ENCODE assay signal across 23 cellular contexts in the genomic region with DNA sequence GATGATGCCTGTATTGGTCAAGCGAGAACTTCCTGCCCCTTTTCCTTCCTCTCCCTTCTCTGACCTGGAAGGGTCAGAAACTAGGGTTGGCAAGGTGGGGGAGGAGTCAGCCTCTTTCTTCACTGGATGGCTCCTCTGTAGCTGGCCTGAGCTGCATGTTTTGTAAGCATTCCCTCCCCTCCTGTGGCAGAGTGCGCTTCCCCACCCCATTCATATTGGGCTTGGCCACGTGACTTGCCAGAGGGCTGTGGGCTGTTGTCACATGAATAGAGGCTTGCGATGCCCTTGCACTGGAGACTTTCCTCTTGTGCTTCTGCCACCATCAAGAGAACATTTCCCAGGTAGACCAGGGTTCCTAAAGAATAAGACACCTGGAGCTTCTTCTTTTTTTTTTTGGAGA.
DNase-seq lines count a peak whose midpoint lies in the region; ATAC-seq, FAIRE-seq and TF ChIP-seq lines count a peak whose summit lies in the region.
"Had no signal": no experiment of that assay in that cellular context is flagged by ENCODE, and none has a peak within 500 bp of the region (broad histone marks: within the 10 kb centered on the region; RNA-seq: fewer than 3 reads in every experiment).

No MANE protein-coding gene starts in this region.

- H4K91ac ChIP-seq in neuronal stem cell (ENCODE audit: low read depth, low read length, poor library complexity): no peak overlapping the region

- no peak overlapping the region for H3K14ac ChIP-seq in neuronal stem cell (ENCODE audit: low read length)

- no peak overlapping the region for H2AK5ac ChIP-seq in neuronal stem cell (ENCODE audit: low read depth, low read length)

- peak overlapping the region; percentile 73 for H3K18ac ChIP-seq in neuronal stem cell (ENCODE audit: low read length)

- TF ChIP-seq EP300 in K562 (IDR thresholded peaks at IDR 0.05; ENCODE audit: low read length): no peak

- CTCF ChIA-PET in K562 (lab: Yijun Ruan, JAX; ENCODE audit: low intra/inter-chr PET ratio) (no interaction called here), Caco-2 (lab: Charles Lee) (no interaction called here)

- 3% methylated on average over 4 of the region's 4 CpGs for WGBS in K562 (ENCODE audit: insufficient coverage, low coverage, missing lambda C conversion rate)
- WGBS in neuronal stem cell (ENCODE audit: extremely low coverage in 2 of 2, insufficient read length in 2 of 2, insufficient replicate concordance in 1 of 2), 2 donors: no CpG with 5 or more reads among the region's 4 CpGs
- 69 to 85% (median 74%) methylated on average over 4 of the region's 4 CpGs for WGBS in spleen, 5 donors

- H3K4ac ChIP-seq in neuronal stem cell (ENCODE audit: low read length): no peak overlapping the region

- TF ChIP-seq POLR2A in K562 (conservative IDR thresholded peaks at IDR 0.05) (no peak), spleen (IDR thresholded peaks at IDR 0.05) (no peak)

- no peak overlapping the region for H2BK120ac ChIP-seq in neuronal stem cell (ENCODE audit: low read depth, low read length)

- H2AFZ ChIP-seq in K562 (ENCODE audit: low read depth, low read length) (no peak overlapping the region), neuronal stem cell (ENCODE audit: low read length) (no peak overlapping the region)

- BruUV-seq in K562 (replicated peaks; lab: Mats Ljungman, UMichigan) (no TSS peak), Caco-2 (replicated peaks; lab: Mats Ljungman, UMichigan) (no TSS peak)

- TF ChIP-seq CTCF in left ventricle myocardium inferior (IDR thresholded peaks at IDR 0.05; ENCODE audit: borderline replicate concordance) (no peak), K562 (IDR thresholded peaks at IDR 0.05 in 2 of 3, conservative IDR thresholded peaks at IDR 0.05 in 1 of 3; ENCODE audit: insufficient read depth in 2 of 3, low read depth in 1 of 3, low read length in 3 of 3) (no peak), spleen (IDR thresholded peaks at IDR 0.05 in 8 of 11, conservative IDR thresholded peaks at IDR 0.05 in 3 of 11) (no peak), Caco-2 (IDR thresholded peaks at IDR 0.05; ENCODE audit: insufficient read depth in 1 of 2, low read depth in 1 of 2, low read length in 1 of 2, severe bottlenecking in 1 of 2, unreplicated experiment in 1 of 2) (no peak)

- H2BK12ac ChIP-seq in neuronal stem cell (ENCODE audit: low read length): no peak overlapping the region

- H3K4me1 Mint-ChIP-seq in Caco-2 (ENCODE audit: low read depth, unreplicated experiment): no peaks in the 10 kb centered on the region
- H3K4me1 Mint-ChIP-seq: B cell; CD4-positive, CD25-positive, alpha-beta regulatory T cell had no signal

- no peak for TF ChIP-seq RAD21 in K562 (CRISPR knock-in tag; conservative IDR thresholded peaks at IDR 0.05 in 1 of 2, IDR thresholded peaks at IDR 0.05 in 1 of 2)

- H3K27ac ChIP-seq in left ventricle myocardium inferior (replicated peaks) (no peak overlapping the region), K562 (ENCODE audit: extremely low read depth, low read depth, low read length) (no peak overlapping the region), neuronal stem cell (replicated peaks; ENCODE audit: low read length) (no peak overlapping the region), spleen (no peak overlapping the region), SJCRH30 (no peak overlapping the region)
- H3K27ac ChIP-seq: 22Rv1, BLaER1, C4-2B had no signal

- H2BK5ac ChIP-seq in neuronal stem cell (ENCODE audit: low read length): no peak overlapping the region

- H3K9me1 ChIP-seq in K562 (ENCODE audit: control insufficient read depth, insufficient read depth, low read length): no peaks in the 10 kb centered on the region

- in situ Hi-C loops in K562 (cut with MboI): no loop called here

- H3K79me2 ChIP-seq in K562 (ENCODE audit: control insufficient read depth, insufficient read depth, low read length): no peaks in the 10 kb centered on the region

- no peak overlapping the region for H2BK15ac ChIP-seq in neuronal stem cell (ENCODE audit: low read length)

- H3K27me3 Mint-ChIP-seq in Caco-2 (ENCODE audit: insufficient read depth, unreplicated experiment): no peaks in the 10 kb centered on the region

- H3K23ac ChIP-seq in neuronal stem cell (ENCODE audit: low read depth, low read length, poor library complexity): no peak overlapping the region

- no peaks in the 10 kb centered on the region for H3K9me3 Mint-ChIP-seq in Caco-2 (ENCODE audit: unreplicated experiment)
- H3K9me3 Mint-ChIP-seq: CD4-positive, CD25-positive, alpha-beta regulatory T cell; CD8-positive, alpha-beta T cell had no signal

- H3K4me3 Mint-ChIP-seq in Caco-2 (ENCODE audit: unreplicated experiment): no peak overlapping the region
- H3K4me3 Mint-ChIP-seq: B cell; CD4-positive, CD25-positive, alpha-beta regulatory T cell; CD8-positive, alpha-beta T cell had no signal

- FAIRE-seq in K562 (lab: Jason Lieb, UNC): no peak
- FAIRE-seq: A204.1, D721Med, G401.6, GM12892 had no signal

- peaks cover 36% of the 10 kb centered on the region for H3K36me3 Mint-ChIP-seq in Caco-2 (ENCODE audit: insufficient read depth, unreplicated experiment)
- H3K36me3 Mint-ChIP-seq: CD4-positive, CD25-positive, alpha-beta regulatory T cell; CD8-positive, alpha-beta T cell had no signal

- no peak overlapping the region for H3K4me3 ChIP-seq in left ventricle myocardium inferior
- H3K4me3 ChIP-seq in K562: no peak overlapping the region
- no peak overlapping the region for H3K4me3 ChIP-seq in neuronal stem cell (ENCODE audit: low read length in 2 of 2)
- no peak overlapping the region for H3K4me3 ChIP-seq in spleen
- no peak overlapping the region for H3K4me3 ChIP-seq in Caco-2 (ENCODE audit: low read depth, low read length)
- no peak overlapping the region for H3K4me3 ChIP-seq in SJCRH30
- H3K4me3 ChIP-seq: BLaER1 had no signal

- no peaks in the 10 kb centered on the region for H3K79me1 ChIP-seq in neuronal stem cell (ENCODE audit: low read depth, low read length)

- H3K36me3 ChIP-seq in left ventricle myocardium inferior (no peaks in the 10 kb centered on the region), K562 (ENCODE audit: control insufficient read depth, insufficient read depth, low read length) (no peaks in the 10 kb centered on the region), neuronal stem cell (replicated peaks in 1 of 2; ENCODE audit: control insufficient read depth in 2 of 2, insufficient read depth in 2 of 2, low read length in 2 of 2) (no peaks in the 10 kb centered on the region), spleen (no peaks in the 10 kb centered on the region), Caco-2 (ENCODE audit: control insufficient read depth, insufficient read depth, low read length) (no peaks in the 10 kb centered on the region), SJCRH30 (no peaks in the 10 kb centered on the region)
- H3K36me3 ChIP-seq: BLaER1 had no signal

- H4K8ac ChIP-seq in neuronal stem cell (ENCODE audit: low read depth, low read length): no peak overlapping the region

- H3K9ac ChIP-seq in K562 (ENCODE audit: insufficient read depth in 1 of 2, low read depth in 2 of 2, low read length in 2 of 2) (no peak overlapping the region), neuronal stem cell (ENCODE audit: low read depth, low read length, poor library complexity) (no peak overlapping the region)
- H3K9ac ChIP-seq: BLaER1 had no signal

- no peak overlapping the region for H3K27ac Mint-ChIP-seq in Caco-2 (ENCODE audit: unreplicated experiment)
- H3K27ac Mint-ChIP-seq: B cell; CD4-positive, CD25-positive, alpha-beta regulatory T cell; CD8-positive, alpha-beta T cell had no signal

- H3K27me3 ChIP-seq in left ventricle myocardium inferior (ENCODE audit: low read depth) (no peaks in the 10 kb centered on the region), K562 (ENCODE audit: control insufficient read depth in 2 of 2, insufficient read depth in 2 of 2, low read length in 2 of 2) (peaks cover 14 to 29% of the 10 kb centered on the region in 2 experiments; a peak in 4 of 5 replicates), neuronal stem cell (ENCODE audit: control insufficient read depth in 3 of 3, insufficient read depth in 3 of 3, low read depth in 1 of 3, low read length in 3 of 3) (peaks cover 0 to 13% (median 0%) of the 10 kb centered on the region in 3 experiments), spleen (replicated peaks in 1 of 7) (peaks cover 0 to 19% (median 0%) of the 10 kb centered on the region in 7 donors), Caco-2 (replicated peaks; ENCODE audit: control insufficient read depth, insufficient read depth, low read length) (no peaks in the 10 kb centered on the region), SJCRH30 (no peaks in the 10 kb centered on the region)
- H3K27me3 ChIP-seq: BLaER1 had no signal

- DNase-seq in cardiac septum (ENCODE audit: low spot score) (peak; percentile 10), left ventricle myocardium inferior (no peak), K562 (ENCODE audit: extremely low read depth in 1 of 4, low spot score in 3 of 4) (no peak), neuronal stem cell (ENCODE audit: low spot score) (no peak), spleen (peak; percentile 12), iPS-NIHi11 (ENCODE audit: low spot score) (no peak), Caco-2 (no peak), SJCRH30 (no peak)
- DNase-seq: CD4-positive, CD25-positive, alpha-beta regulatory T cell; CD8-positive, alpha-beta T cell; DMS53; DMS79 treated with DMSO at 0.1 percent for 48 hours; GOT3; H7; HCEC 1CT had no signal

- no peaks in the 10 kb centered on the region for H3K4me1 ChIP-seq in left ventricle myocardium inferior
- H3K4me1 ChIP-seq in K562 (replicated peaks in 1 of 2; ENCODE audit: control insufficient read depth in 2 of 2, insufficient read depth in 2 of 2, low read length in 2 of 2): no peaks in the 10 kb centered on the region
- H3K4me1 ChIP-seq in neuronal stem cell (ENCODE audit: control insufficient read depth in 2 of 2, insufficient read depth in 1 of 2, low read depth in 1 of 2, low read length in 2 of 2): peaks cover 0 to 3% of the 10 kb centered on the region in 2 donors
- H3K4me1 ChIP-seq in spleen: no peaks in the 10 kb centered on the region
- H3K4me1 ChIP-seq in Caco-2: no peaks in the 10 kb centered on the region
- no peaks in the 10 kb centered on the region for H3K4me1 ChIP-seq in SJCRH30
- H3K4me1 ChIP-seq: BLaER1 had no signal

- intact Hi-C loops in cardiac septum (cut with DNase I): no loop called here
- intact Hi-C loops in left ventricle myocardium inferior (cut with micrococcal nuclease): no loop called here
- intact Hi-C loops in K562 (cut with micrococcal nuclease): no loop called here
- intact Hi-C loops in spleen (cut with DNase I; ENCODE audit: low total_unique reads): no loop called here
- intact Hi-C loops in Caco-2 (cut with micrococcal nuclease; ENCODE audit: unreplicated experiment): no loop called here

- H3K4me2 ChIP-seq in K562 (ENCODE audit: insufficient read depth, low read length) (no peak overlapping the region), neuronal stem cell (ENCODE audit: insufficient read depth, low read length, poor library complexity, severe bottlenecking) (no peak overlapping the region)
- H3K4me2 ChIP-seq: BLaER1 had no signal

- H3K9me3 ChIP-seq in left ventricle myocardium inferior (replicated peaks): no peaks in the 10 kb centered on the region
- no peaks in the 10 kb centered on the region for H3K9me3 ChIP-seq in K562 (replicated peaks; ENCODE audit: control insufficient read depth, insufficient read depth, low read depth, low read length)
- H3K9me3 ChIP-seq in neuronal stem cell (replicated peaks in 1 of 2; ENCODE audit: control insufficient read depth in 2 of 2, insufficient read depth in 1 of 2, low read depth in 1 of 2, low read length in 2 of 2): peaks cover 0 to 3% of the 10 kb centered on the region in 2 donors
- peaks cover 0 to 12% (median 9%) of the 10 kb centered on the region in 8 donors for H3K9me3 ChIP-seq in spleen
- H3K9me3 ChIP-seq in Caco-2: no peaks in the 10 kb centered on the region
- no peaks in the 10 kb centered on the region for H3K9me3 ChIP-seq in SJCRH30 (replicated peaks)

- ATAC-seq in K562: no peak
- ATAC-seq: CD8-positive, alpha-beta T cell had no signal

- H4K20me1 ChIP-seq in K562 (replicated peaks; ENCODE audit: control insufficient read depth, insufficient read depth, low read length): no peaks in the 10 kb centered on the region
- H4K20me1 ChIP-seq: BLaER1 had no signal

- POLR2A ChIA-PET in K562 (lab: Yijun Ruan, JAX) (no interaction called here), Caco-2 (lab: Charles Lee) (no interaction called here)

Comparison
In these comparisons a context has a peak if more than half of its experiments do, and no peak if none do; other contexts are left out.
1. DNase-seq: peak in cardiac septum (single experiment) and spleen (single experiment); none in left ventricle myocardium inferior (single experiment), K562 (0 of 4), neuronal stem cell (single experiment), iPS-NIHi11 (single experiment), Caco-2 (0 of 2) and SJCRH30 (0 of 2).